ENCODE assay signal across 13 cellular contexts in genomic region chr5:134877159-134877558, GRCh38. TPM values are rescaled to one million over a fixed set of nuclear protein-coding genes. Genes with fewer than 3 reads are reported as not detected.
DNase-seq lines count a peak whose midpoint lies in the region; ATAC-seq and TF ChIP-seq lines count a peak whose summit lies in the region.
"Had no signal": no experiment of that assay in that cellular context is flagged by ENCODE, and none has a peak within 500 bp of the region (broad histone marks: within the 10 kb centered on the region; RNA-seq: fewer than 3 reads in every experiment).

No MANE protein-coding gene starts in this region.

- H3K4me3 Mint-ChIP-seq in T-helper 2 cell treated with Interferon-gamma antibody and Interleukin-4, amounts not matched to agents 5 μg/mL and 100 μg/mL, for 36 hours, result peak overlapping the region; percentile 98
- no peak overlapping the region for H3K4me3 Mint-ChIP-seq in natural killer cell

- ATAC-seq in SK-N-SH treated with all-trans-retinoic acid at 6 μM for 48 hours (no peak), GM21786 (IDR thresholded peaks at IDR 0.05; ENCODE audit: unreplicated experiment) (peak; percentile 41), natural killer cell (no peak)

- intact Hi-C loops in natural killer cell (cut with micrococcal nuclease) (no loop called here), ascending aorta (cut with DNase I) (loop anchor here (10.0 kb wide), 2 partner anchors 142 to 502 kb away; partner anchors contain the start of genes CAMLG and UBE2B)

- TF ChIP-seq EP300 in SK-N-SH (IDR thresholded peaks at IDR 0.05; ENCODE audit: borderline replicate concordance in 1 of 2, low read depth in 1 of 2, low read length in 1 of 2) (no peak), suprapubic skin (IDR thresholded peaks at IDR 0.05) (no peak)

- no peak overlapping the region for H3K4me2 ChIP-seq in SK-N-SH

- H3K27ac Mint-ChIP-seq in T-helper 2 cell treated with Interferon-gamma antibody and Interleukin-4, amounts not matched to agents 5 μg/mL and 100 μg/mL, for 36 hours, result peak overlapping the region; percentile 83
- peak overlapping the region; percentile 91 to 98 for H3K27ac Mint-ChIP-seq in natural killer cell

- TF ChIP-seq POLR2A in suprapubic skin (IDR thresholded peaks at IDR 0.05), result no peak

- peaks cover 40% of the 10 kb centered on the region for H3K4me1 Mint-ChIP-seq in T-helper 2 cell treated with Interferon-gamma antibody and Interleukin-4, amounts not matched to agents 5 μg/mL and 100 μg/mL, for 36 hours (ENCODE audit: low read depth)
- peaks cover 29 to 53% of the 10 kb centered on the region in 2 donors for H3K4me1 Mint-ChIP-seq in natural killer cell

- peaks cover 30% of the 10 kb centered on the region for H3K36me3 Mint-ChIP-seq in T-helper 2 cell treated with Interferon-gamma antibody and Interleukin-4, amounts not matched to agents 5 μg/mL and 100 μg/mL, for 36 hours (ENCODE audit: low read depth)
- no peaks in the 10 kb centered on the region for H3K36me3 Mint-ChIP-seq in natural killer cell

- H3K36me3 ChIP-seq in SK-N-SH (replicated peaks in 1 of 2; ENCODE audit: control insufficient read depth in 1 of 2, insufficient read depth in 2 of 2, low read length in 1 of 2) (peaks cover 0 to 4% of the 10 kb centered on the region in 2 experiments), ascending aorta (no peaks in the 10 kb centered on the region), suprapubic skin (no peaks in the 10 kb centered on the region)

- no peak for TF ChIP-seq CTCF in SK-N-SH (IDR thresholded peaks at IDR 0.05)
- no peak for TF ChIP-seq CTCF in natural killer cell (IDR thresholded peaks at IDR 0.05)
- no peak for TF ChIP-seq CTCF in ascending aorta (IDR thresholded peaks at IDR 0.05)
- no peak for TF ChIP-seq CTCF in suprapubic skin (IDR thresholded peaks at IDR 0.05)

- POLR2A ChIA-PET in SK-N-SH (lab: Yijun Ruan, JAX), result no interaction called here

- no peak overlapping the region for H2AFZ ChIP-seq in SK-N-SH (ENCODE audit: low read depth)

- H3K27me3 ChIP-seq in SK-N-SH (ENCODE audit: insufficient read depth), result no peaks in the 10 kb centered on the region
- no peaks in the 10 kb centered on the region for H3K27me3 ChIP-seq in ascending aorta
- no peaks in the 10 kb centered on the region for H3K27me3 ChIP-seq in suprapubic skin
- H3K27me3 ChIP-seq: tibial artery had no signal

- CTCF ChIA-PET in SK-N-SH (lab: Yijun Ruan, JAX), result interaction anchor here (0.5 to 1.9 kb wide), 3 partner anchors 24 to 42 kb away, joined by 3 to 10 read pairs (median 4); partner anchors contain the start of gene PCBD2

- DNase-seq in SK-N-SH (peak; percentile 31), natural killer cell (no peak), ascending aorta (ENCODE audit: low spot score in 2 of 2) (no peak), NCI-H2029 treated with DMSO at 0.1 percent for 48 hours (lab: John Stamatoyannopoulos, UW) (no peak), suprapubic skin (ENCODE audit: low spot score in 2 of 2) (no peak)
- DNase-seq in T-helper 2 cell treated with Interferon-gamma antibody and Interleukin-4, amounts not matched to agents 5 μg/mL and 100 μg/mL, for 36 hours (ENCODE audit: low spot score), result no peak
- DNase-seq: 8988T, NCI-H1092, tibial artery, WERI-Rb-1 had no signal

- TF ChIP-seq RAD21 in SK-N-SH (IDR thresholded peaks at IDR 0.05; ENCODE audit: low read length), result no peak

- H3F3A ChIP-seq in SK-N-SH (replicated peaks; ENCODE audit: insufficient read depth), result peaks cover 14% of the 10 kb centered on the region

- no peaks in the 10 kb centered on the region for H3K9me2 ChIP-seq in SK-N-SH

- H3K9ac ChIP-seq in SK-N-SH, result no peak overlapping the region

- H3K4me3 ChIP-seq in SK-N-SH (ENCODE audit: low read depth in 2 of 2, low read length in 1 of 2) (no peak overlapping the region), ascending aorta (no peak overlapping the region), suprapubic skin (no peak overlapping the region)
- H3K4me3 ChIP-seq: tibial artery had no signal

- H3K27ac ChIP-seq in SK-N-SH (ENCODE audit: low read depth in 2 of 2, low read length in 1 of 2) (no peak overlapping the region), ascending aorta (no peak overlapping the region), suprapubic skin (no peak overlapping the region)
- H3K27ac ChIP-seq: epithelial cell of prostate, tibial artery, WERI-Rb-1 had no signal

- H3K9me3 ChIP-seq in SK-N-SH, result no peaks in the 10 kb centered on the region
- H3K9me3 ChIP-seq in ascending aorta, result no peaks in the 10 kb centered on the region
- no peaks in the 10 kb centered on the region for H3K9me3 ChIP-seq in suprapubic skin
- H3K9me3 ChIP-seq: tibial artery had no signal

- no peaks in the 10 kb centered on the region; the same call in 1 of the 2 replicates for H4K20me1 ChIP-seq in SK-N-SH (ENCODE audit: insufficient read depth)

- no peaks in the 10 kb centered on the region for H3K9me3 Mint-ChIP-seq in T-helper 2 cell treated with Interferon-gamma antibody and Interleukin-4, amounts not matched to agents 5 μg/mL and 100 μg/mL, for 36 hours
- no peaks in the 10 kb centered on the region for H3K9me3 Mint-ChIP-seq in natural killer cell

- peaks cover 58% of the 10 kb centered on the region for H3K79me2 ChIP-seq in SK-N-SH (ENCODE audit: insufficient read depth)

- H3K4me1 ChIP-seq in SK-N-SH (ENCODE audit: control insufficient read depth in 1 of 2, insufficient read depth in 2 of 2, low read depth in 1 of 2, low read length in 1 of 2) (peaks cover 9 to 22% of the 10 kb centered on the region in 2 experiments; a peak in 2 of 4 replicates), ascending aorta (peaks cover 0 to 9% of the 10 kb centered on the region in 2 donors), suprapubic skin (peaks cover 24% of the 10 kb centered on the region)

- no peaks in the 10 kb centered on the region for H3K27me3 Mint-ChIP-seq in T-helper 2 cell treated with Interferon-gamma antibody and Interleukin-4, amounts not matched to agents 5 μg/mL and 100 μg/mL, for 36 hours (ENCODE audit: low read depth)
- no peaks in the 10 kb centered on the region for H3K27me3 Mint-ChIP-seq in natural killer cell (ENCODE audit: low read depth in 2 of 2)

TF ChIP-seq in SK-N-SH, 30 proteins besides CTCF, POLR2A, EP300 and RAD21:
- no peak for TF ChIP-seq TCF12 (IDR thresholded peaks at IDR 0.05)
- TF ChIP-seq FOXJ3 (CRISPR knock-in tag; IDR thresholded peaks at IDR 0.05), result no peak
- TF ChIP-seq GATA2 (CRISPR knock-in tag; IDR thresholded peaks at IDR 0.05), result no peak

TF ChIP-seq in SK-N-SH treated with all-trans-retinoic acid at 6 μM for 48 hours, 23 proteins besides CTCF, POLR2A, EP300 and RAD21:
- TF ChIP-seq GLIS3 (CRISPR knock-in tag; IDR thresholded peaks at IDR 0.05) (no peak), CSDC2 (CRISPR knock-in tag; IDR thresholded peaks at IDR 0.05) (no peak), ISL1 (CRISPR knock-in tag; IDR thresholded peaks at IDR 0.05) (no peak)

RNA-seq across cellular contexts. Expression of gene TXNDC15, which starts 3.0 kb away (rescaled TPM):
- polyA plus RNA-seq in SK-N-SH (2012; rRNA removed), result 93.9 and 112 TPM in 2 replicates
- polyA plus RNA-seq in SK-N-SH (2012; cell fraction: cytosol; rRNA removed), result 60.6 and 81.9 TPM in 2 replicates
- 61.0 and 63.9 TPM in 2 replicates for polyA plus RNA-seq in SK-N-SH (2012; cell fraction: nucleus; rRNA removed)
- total RNA-seq in natural killer cell (10 to 100 TPM; 36.6 to 48.3 (median 47.8) TPM), ascending aorta (211 TPM), suprapubic skin (10 to 100 TPM; 31.9 to 74.4 (median 37.8) TPM)

RNA-seq across cellular contexts. Expression of gene PCBD2, which starts 27.8 kb away (rescaled TPM):
- polyA plus RNA-seq in SK-N-SH (2012; rRNA removed), result 5.1 and 6.2 TPM in 2 replicates
- polyA plus RNA-seq in SK-N-SH (2012; cell fraction: cytosol; rRNA removed), result 7.5 and 7.7 TPM in 2 replicates
- polyA plus RNA-seq in SK-N-SH (2012; cell fraction: nucleus; rRNA removed), result 6.9 and 8.8 TPM in 2 replicates
- total RNA-seq in natural killer cell (10 to 100 TPM in 1 of 3 donors, 1 to 10 TPM in 2; 7.6 to 11.5 (median 7.7) TPM), ascending aorta (7.6 TPM), suprapubic skin (10 to 100 TPM in 1 of 4 donors, 1 to 10 TPM in 3; 8.2 to 13.4 (median 9.1) TPM)

RNA-seq across cellular contexts. Expression of gene C5orf24, which starts 31.4 kb away (rescaled TPM):
- polyA plus RNA-seq in SK-N-SH (2012; rRNA removed), result 21.8 and 34.3 TPM in 2 replicates
- polyA plus RNA-seq in SK-N-SH (2012; cell fraction: cytosol; rRNA removed), result 33.9 and 36.8 TPM in 2 replicates
- polyA plus RNA-seq in SK-N-SH (2012; cell fraction: nucleus; rRNA removed), result 21.9 and 53.1 TPM in 2 replicates
- total RNA-seq in natural killer cell (10 to 100 TPM; 42.7 to 49.8 (median 44.7) TPM), ascending aorta (36.5 TPM), suprapubic skin (10 to 100 TPM; 32.2 to 47.3 (median 38.0) TPM)
